Comparison of ENCODE assay signal across 23 cellular contexts in genomic region chr2:113703404-113704299, GRCh38. TPM values are rescaled to one million over a fixed set of nuclear protein-coding genes. Genes with fewer than 3 reads are reported as not detected.
DNase-seq lines count a peak whose midpoint lies in the region; ATAC-seq, FAIRE-seq and TF ChIP-seq lines count a peak whose summit lies in the region.
"Had no signal": no experiment of that assay in that cellular context is flagged by ENCODE, and none has a peak within 500 bp of the region (broad histone marks: within the 10 kb centered on the region; RNA-seq: fewer than 3 reads in every experiment).

No MANE protein-coding gene starts in this region.

- H3K79me2 ChIP-seq in SK-N-SH (ENCODE audit: insufficient read depth) (no peaks in the 10 kb centered on the region), PC-3 (ENCODE audit: low read length) (no peaks in the 10 kb centered on the region)
- H3K79me2 ChIP-seq: parathyroid adenoma had no signal

- H3F3A ChIP-seq in SK-N-SH (replicated peaks; ENCODE audit: insufficient read depth) (peaks cover 3% of the 10 kb centered on the region), PC-3 (ENCODE audit: low read length, unreplicated experiment) (no peaks in the 10 kb centered on the region)

- no peaks in the 10 kb centered on the region for H4K20me1 ChIP-seq in SK-N-SH (ENCODE audit: insufficient read depth)
- no peaks in the 10 kb centered on the region for H4K20me1 ChIP-seq in PC-3 (ENCODE audit: low read length)

- POLR2A ChIA-PET in SK-N-SH (lab: Yijun Ruan, JAX), result no interaction called here
- POLR2A ChIA-PET in PC-3 (lab: Charles Lee; ENCODE audit: unreplicated experiment), result no interaction called here

- TF ChIP-seq RAD21 in SK-N-SH (IDR thresholded peaks at IDR 0.05; ENCODE audit: low read length), result no peak

- no peak overlapping the region for H3K4me2 ChIP-seq in SK-N-SH
- H3K4me2 ChIP-seq in PC-3 (ENCODE audit: low read length), result no peak overlapping the region
- H3K4me2 ChIP-seq: A549 had no signal

- no peaks in the 10 kb centered on the region for H3K27me3 ChIP-seq in SK-N-SH (ENCODE audit: insufficient read depth)
- H3K27me3 ChIP-seq in PC-3 (ENCODE audit: low read length), result no peaks in the 10 kb centered on the region
- no peaks in the 10 kb centered on the region for H3K27me3 ChIP-seq in colonic mucosa
- no peaks in the 10 kb centered on the region for H3K27me3 ChIP-seq in small intestine (ENCODE audit: control insufficient read depth in 2 of 2, insufficient read depth in 2 of 2, low read length in 2 of 2)

- ATAC-seq in SK-N-SH treated with all-trans-retinoic acid at 6 μM for 48 hours (no peak), PC-3 (no peak), HG02623 (IDR thresholded peaks at IDR 0.05; ENCODE audit: unreplicated experiment) (no peak), GM18909 (IDR thresholded peaks at IDR 0.05; ENCODE audit: poor library complexity, unreplicated experiment) (no peak)
- ATAC-seq: A549, HepG2 had no signal

- CTCF ChIA-PET in SK-N-SH (lab: Yijun Ruan, JAX), result interaction anchor here (1.5 kb wide), 1 partner anchor 100 kb away, joined by 3 read pairs; no protein-coding TSS in a partner anchor
- CTCF ChIA-PET in PC-3 (lab: Charles Lee), result no interaction called here

- intact Hi-C loops in PC-3 (cut with micrococcal nuclease) (no loop called here), colonic mucosa (cut with DNase I) (no loop called here)

- TSS peak; percentile 7 for BruUV-seq in PC-3 (replicated peaks; lab: Mats Ljungman, UMichigan)

- H3K9me3 ChIP-seq in SK-N-SH (no peaks in the 10 kb centered on the region), PC-3 (ENCODE audit: low read length) (no peaks in the 10 kb centered on the region), colonic mucosa (no peaks in the 10 kb centered on the region), small intestine (ENCODE audit: control insufficient read depth, low read depth) (no peaks in the 10 kb centered on the region)
- H3K9me3 ChIP-seq: A549, left ventricle myocardium inferior had no signal

- H3K9me2 ChIP-seq in SK-N-SH (no peaks in the 10 kb centered on the region), PC-3 (replicated peaks; ENCODE audit: low read length) (no peaks in the 10 kb centered on the region)

- H3K9ac ChIP-seq in SK-N-SH, result no peak overlapping the region
- H3K9ac ChIP-seq in PC-3 (ENCODE audit: low read length), result no peak overlapping the region
- H3K9ac ChIP-seq in colonic mucosa (ENCODE audit: low read depth in 2 of 2, low read length in 2 of 2), result peak overlapping the region in 1 of 2 donors; percentile 82
- H3K9ac ChIP-seq: parathyroid adenoma had no signal

- no peak overlapping the region for H2AFZ ChIP-seq in SK-N-SH (ENCODE audit: low read depth)
- no peak overlapping the region for H2AFZ ChIP-seq in PC-3 (ENCODE audit: low read length)
- H2AFZ ChIP-seq: parathyroid adenoma had no signal

- H3K4me1 ChIP-seq in SK-N-SH (ENCODE audit: control insufficient read depth in 1 of 2, insufficient read depth in 2 of 2, low read depth in 1 of 2, low read length in 1 of 2) (peaks cover 0 to 4% of the 10 kb centered on the region in 2 experiments; a peak in 1 of 4 replicates), PC-3 (ENCODE audit: insufficient read depth, low read length) (no peaks in the 10 kb centered on the region), colonic mucosa (no peaks in the 10 kb centered on the region), small intestine (ENCODE audit: control insufficient read depth in 2 of 2, insufficient read depth in 1 of 2, low read depth in 1 of 2, low read length in 1 of 2) (no peaks in the 10 kb centered on the region)
- H3K4me1 ChIP-seq: A549, parathyroid adenoma had no signal

- no peak for TF ChIP-seq EP300 in SK-N-SH (IDR thresholded peaks at IDR 0.05; ENCODE audit: borderline replicate concordance in 1 of 2, low read depth in 1 of 2, low read length in 1 of 2)

- peak; percentile 15 for DNase-seq in SK-N-SH
- no peak for DNase-seq in PC-3
- DNase-seq in colonic mucosa, result peak; percentile 63
- DNase-seq in small intestine, result peak; percentile 77
- no peak for DNase-seq in NOMO-1 (lab: John Stamatoyannopoulos, UW; ENCODE audit: unreplicated experiment in 2 of 2)
- DNase-seq: activated CD4-positive, alpha-beta T cell treated with anti-CD3 and anti-CD28 coated beads, Interleukin-2, amount 10 ng/mL, durations not matched to agents 7 days and 5 days; activated naive CD4-positive, alpha-beta T cell treated with Interleukin-2 at 50 U/mL for 16 hours; C1 segment of cervical spinal cord; DMS 273 treated with DMSO at 0.1 percent for 48 hours; GDM1; H9; left ventricle myocardium inferior; NCI-H1694 treated with DMSO at 0.1 percent for 48 hours; NCI-H2227 treated with DMSO at 0.1 percent for 48 hours; stimulated activated CD4-positive, alpha-beta T cell treated with anti-CD3 and anti-CD28 coated beads, Interleukin-4, amount 100 ng/mL, for 24 hours had no signal

- 89% methylated on average over 25 of the region's 25 CpGs for WGBS in SK-N-SH (ENCODE audit: low lambda C conversion rate)
- 77 to 85% (median 79%) methylated on average over 25 of the region's 25 CpGs for WGBS in small intestine, 3 donors

- H3K4me3 ChIP-seq in SK-N-SH (ENCODE audit: low read depth in 2 of 2, low read length in 1 of 2) (no peak overlapping the region), PC-3 (ENCODE audit: low read length) (no peak overlapping the region), colonic mucosa (peak overlapping the region; percentile 23), small intestine (ENCODE audit: low read depth in 1 of 2, low read length in 2 of 2) (no peak overlapping the region)
- H3K4me3 ChIP-seq: A549, left ventricle myocardium inferior had no signal

- no peak for FAIRE-seq in small intestine (lab: Jason Lieb, UNC)
- FAIRE-seq: A549, endometrium, HepG2 had no signal

- H3K27ac ChIP-seq in SK-N-SH (ENCODE audit: low read depth in 2 of 2, low read length in 1 of 2) (no peak overlapping the region), PC-3 (ENCODE audit: low read length) (no peak overlapping the region), colonic mucosa (peak overlapping the region; percentile 67), small intestine (ENCODE audit: low read depth in 1 of 2, low read length in 1 of 2) (no peak overlapping the region)
- H3K27ac ChIP-seq: A549, left ventricle myocardium inferior, parathyroid adenoma, RWPE1 had no signal

- TF ChIP-seq CTCF in SK-N-SH (IDR thresholded peaks at IDR 0.05) (no peak), PC-3 (conservative IDR thresholded peaks at IDR 0.05; ENCODE audit: low read depth, low read length) (no peak), colonic mucosa (IDR thresholded peaks at IDR 0.05) (no peak)

- H3K36me3 ChIP-seq in SK-N-SH (replicated peaks in 1 of 2; ENCODE audit: control insufficient read depth in 1 of 2, insufficient read depth in 2 of 2, low read length in 1 of 2) (peaks cover 0 to 3% of the 10 kb centered on the region in 2 experiments), PC-3 (ENCODE audit: low read depth, low read length) (no peaks in the 10 kb centered on the region), colonic mucosa (no peaks in the 10 kb centered on the region), small intestine (ENCODE audit: control insufficient read depth in 2 of 2, insufficient read depth in 2 of 2, low read length in 2 of 2) (no peaks in the 10 kb centered on the region)

TF ChIP-seq in SK-N-SH, 30 proteins besides CTCF, POLR2A, EP300 and RAD21 (continues in another document):
- no peak for TF ChIP-seq MEF2A (IDR thresholded peaks at IDR 0.05; ENCODE audit: borderline replicate concordance, low read depth)
- TF ChIP-seq GABPA (IDR thresholded peaks at IDR 0.05; ENCODE audit: low read depth), result no peak
- no peak for TF ChIP-seq RXRA (IDR thresholded peaks at IDR 0.05; ENCODE audit: borderline replicate concordance, low read depth)
- TF ChIP-seq FOXM1 (IDR thresholded peaks at IDR 0.05; ENCODE audit: low read depth), result no peak
- no peak for TF ChIP-seq PBX3 (IDR thresholded peaks at IDR 0.05)

TF ChIP-seq in SK-N-SH treated with all-trans-retinoic acid at 6 μM for 48 hours, 23 proteins besides CTCF, POLR2A, EP300 and RAD21 (continues in another document):
- TF ChIP-seq, protein P1, sequence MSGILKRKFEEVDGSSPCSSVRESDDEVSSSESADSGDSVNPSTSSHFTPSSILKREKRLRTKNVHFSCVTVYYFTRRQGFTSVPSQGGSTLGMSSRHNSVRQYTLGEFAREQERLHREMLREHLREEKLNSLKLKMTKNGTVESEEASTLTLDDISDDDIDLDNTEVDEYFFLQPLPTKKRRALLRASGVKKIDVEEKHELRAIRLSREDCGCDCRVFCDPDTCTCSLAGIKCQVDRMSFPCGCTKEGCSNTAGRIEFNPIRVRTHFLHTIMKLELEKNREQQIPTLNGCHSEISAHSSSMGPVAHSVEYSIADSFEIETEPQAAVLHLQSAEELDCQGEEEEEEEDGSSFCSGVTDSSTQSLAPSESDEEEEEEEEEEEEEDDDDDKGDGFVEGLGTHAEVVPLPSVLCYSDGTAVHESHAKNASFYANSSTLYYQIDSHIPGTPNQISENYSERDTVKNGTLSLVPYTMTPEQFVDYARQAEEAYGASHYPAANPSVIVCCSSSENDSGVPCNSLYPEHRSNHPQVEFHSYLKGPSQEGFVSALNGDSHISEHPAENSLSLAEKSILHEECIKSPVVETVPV (CRISPR knock-in tag; IDR thresholded peaks at IDR 0.05), result no peak
- TF ChIP-seq BACH2 (CRISPR knock-in tag; IDR thresholded peaks at IDR 0.05; ENCODE audit: borderline replicate concordance) (no peak), ZNF70 (CRISPR knock-in tag; IDR thresholded peaks at IDR 0.05) (no peak), TCF4 (CRISPR knock-in tag; IDR thresholded peaks at IDR 0.05; ENCODE audit: borderline replicate concordance) (no peak), ZFP3 (CRISPR knock-in tag; IDR thresholded peaks at IDR 0.05) (no peak), ISL1 (CRISPR knock-in tag; IDR thresholded peaks at IDR 0.05) (no peak), ESRRG (CRISPR knock-in tag; IDR thresholded peaks at IDR 0.05) (no peak), ARNTL (CRISPR knock-in tag; IDR thresholded peaks at IDR 0.05; ENCODE audit: borderline replicate concordance, low read depth) (no peak), ZC3H10 (CRISPR knock-in tag; IDR thresholded peaks at IDR 0.05) (no peak), TOX (CRISPR knock-in tag; IDR thresholded peaks at IDR 0.05; ENCODE audit: borderline replicate concordance) (no peak), OSR1 (CRISPR knock-in tag; IDR thresholded peaks at IDR 0.05) (no peak), PPARA (CRISPR knock-in tag; IDR thresholded peaks at IDR 0.05; ENCODE audit: borderline replicate concordance) (no peak), CSDC2 (CRISPR knock-in tag; IDR thresholded peaks at IDR 0.05) (no peak)

RNA-seq across cellular contexts. Expression of gene SLC35F5, which starts 52.8 kb away (rescaled TPM):
- 16.8 and 26.7 TPM in 2 replicates for polyA plus RNA-seq in SK-N-SH (2012; rRNA removed)
- polyA plus RNA-seq in SK-N-SH (2012; cell fraction: cytosol; rRNA removed), result 26.2 and 26.5 TPM in 2 replicates
- 11.1 and 25.7 TPM in 2 replicates for polyA plus RNA-seq in SK-N-SH (2012; cell fraction: nucleus; rRNA removed)
- total RNA-seq in PC-3 (2014; rRNA removed), result 41.1 and 55.3 TPM in 2 replicates
- total RNA-seq in colonic mucosa, result 100 to 1,000 TPM in 1 of 2 donors, 10 to 100 TPM in 1; 85.1 to 121 TPM
- 10 to 100 TPM; 12.7 to 23.0 (median 16.3) TPM for polyA plus RNA-seq in small intestine

Comparison
In these comparisons a context has a peak if more than half of its experiments do, and no peak if none do; other contexts are left out.
1. DNase-seq: peak in SK-N-SH (single experiment), colonic mucosa (single experiment) and small intestine (single experiment); none in PC-3 (single experiment) and NOMO-1 (0 of 2).